Comparison of ENCODE assay signal across 11 cellular contexts in the genomic region with DNA sequence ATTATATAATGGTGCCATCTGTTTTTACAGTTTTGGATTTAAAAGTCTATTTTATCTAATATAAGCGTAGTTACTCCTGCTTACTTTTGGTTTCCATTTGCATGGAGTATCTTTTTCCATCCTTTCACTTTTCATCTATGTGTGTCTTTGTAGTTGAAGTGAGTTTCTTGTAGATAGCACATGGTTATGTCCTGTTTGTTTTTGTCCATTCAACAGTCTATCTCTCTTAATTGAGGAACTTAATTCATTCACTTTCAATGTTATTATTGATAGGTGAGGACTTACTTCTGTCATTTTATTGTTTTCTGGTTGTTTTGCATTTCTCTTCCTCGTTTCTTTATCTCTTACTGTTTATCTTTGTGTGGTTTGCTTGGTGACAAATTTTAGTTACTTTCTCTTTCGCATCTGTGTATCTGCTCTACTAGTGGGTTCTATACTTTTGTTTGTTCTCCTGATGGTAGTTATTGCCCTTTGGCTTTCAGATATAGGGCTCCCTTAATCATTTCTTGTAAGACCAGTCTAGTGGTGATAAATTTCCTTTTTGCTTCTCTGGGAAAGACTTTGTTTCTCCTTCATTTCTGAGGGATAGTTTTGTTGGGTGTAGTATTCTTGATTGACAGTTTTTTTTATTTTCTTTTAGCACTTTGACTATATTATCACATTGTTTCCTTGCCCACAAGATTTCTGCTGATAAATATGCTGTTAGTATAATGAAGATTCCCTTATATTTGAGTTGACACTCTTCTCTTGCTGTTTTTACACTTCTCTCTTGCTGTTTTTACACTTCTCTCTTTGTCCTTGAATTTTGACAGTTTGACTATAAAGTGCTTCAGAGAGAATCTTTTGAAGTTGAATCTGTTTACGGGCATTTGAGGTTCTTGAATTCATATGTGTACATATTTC. TPM values are rescaled to one million over a fixed set of nuclear protein-coding genes. Genes with fewer than 3 reads are reported as not detected.
A peak's percentile ranks its signal among the peaks of the same experiment; 100 is the strongest.
DNase-seq lines count a peak whose midpoint lies in the region; ATAC-seq and TF ChIP-seq lines count a peak whose summit lies in the region.
"Had no signal": no experiment of that assay in that cellular context is flagged by ENCODE, and none has a peak within 500 bp of the region (broad histone marks: within the 10 kb centered on the region; RNA-seq: fewer than 3 reads in every experiment).

No MANE protein-coding gene starts in this region.

- 66% methylated on average over 4 of the region's 4 CpGs for WGBS in prostate gland

- H3K36me3 Mint-ChIP-seq in immature natural killer cell, result no peaks in the 10 kb centered on the region

- no peak for TF ChIP-seq CTCF in breast epithelium (IDR thresholded peaks at IDR 0.05)
- TF ChIP-seq CTCF in prostate gland (IDR thresholded peaks at IDR 0.05), result no peak

- ATAC-seq in GM18519 (IDR thresholded peaks at IDR 0.05; ENCODE audit: low FRiP score, unreplicated experiment) (peak; percentile 92), GM21447 (IDR thresholded peaks at IDR 0.05; ENCODE audit: unreplicated experiment) (peak; percentile 96), HG03354 (IDR thresholded peaks at IDR 0.05; ENCODE audit: poor library complexity, severe bottlenecking, unreplicated experiment) (peak; percentile 97)
- ATAC-seq: psoas muscle had no signal

- peaks cover 37 to 41% of the 10 kb centered on the region in 2 donors for H3K4me1 Mint-ChIP-seq in immature natural killer cell

- intact Hi-C loops in breast epithelium (cut with DNase I; ENCODE audit: low total_unique reads), result no loop called here
- intact Hi-C loops in prostate gland (cut with DNase I), result no loop called here

- peak overlapping the region; percentile 74 to 84 (median 81) for H3K4me3 Mint-ChIP-seq in immature natural killer cell

- peak overlapping the region; percentile 68 to 94 (median 90) for H3K27ac Mint-ChIP-seq in immature natural killer cell

- H3K9me3 ChIP-seq in breast epithelium, result no peaks in the 10 kb centered on the region
- no peaks in the 10 kb centered on the region for H3K9me3 ChIP-seq in prostate gland
- H3K9me3 ChIP-seq: psoas muscle had no signal

- H3K36me3 ChIP-seq in breast epithelium (no peaks in the 10 kb centered on the region), prostate gland (no peaks in the 10 kb centered on the region)

- H3K27ac ChIP-seq in breast epithelium (no peak overlapping the region), prostate gland (no peak overlapping the region)
- H3K27ac ChIP-seq: psoas muscle had no signal

- H3K27me3 ChIP-seq in breast epithelium, result no peaks in the 10 kb centered on the region
- H3K27me3 ChIP-seq in prostate gland (replicated peaks; ENCODE audit: insufficient read depth), result no peaks in the 10 kb centered on the region

- peaks cover 1 to 3% (median 2%) of the 10 kb centered on the region in 3 donors for H3K27me3 Mint-ChIP-seq in immature natural killer cell (ENCODE audit: low read depth in 3 of 3)

- DNase-seq in immature natural killer cell (peak; percentile 66 to 71 (median 68)), breast epithelium (ENCODE audit: low spot score in 2 of 2) (no peak), DMS 273 (lab: John Stamatoyannopoulos, UW; ENCODE audit: unreplicated experiment) (no peak), SW480 (ENCODE audit: low spot score) (no peak), prostate gland (ENCODE audit: low spot score) (no peak)
- DNase-seq: activated CD4-positive, alpha-beta T cell treated with anti-CD3 and anti-CD28 coated beads for 48 hours; GDM1; psoas muscle had no signal

- H3K4me3 ChIP-seq in breast epithelium, result no peak overlapping the region
- H3K4me3 ChIP-seq in prostate gland, result no peak overlapping the region
- H3K4me3 ChIP-seq: psoas muscle had no signal

- H3K4me1 ChIP-seq in breast epithelium, result no peaks in the 10 kb centered on the region
- no peaks in the 10 kb centered on the region for H3K4me1 ChIP-seq in prostate gland (replicated peaks)
- H3K4me1 ChIP-seq: psoas muscle had no signal

- peaks cover 0 to 3% (median 0%) of the 10 kb centered on the region in 6 donors for H3K9me3 Mint-ChIP-seq in immature natural killer cell

- TF ChIP-seq POLR2A in breast epithelium (IDR thresholded peaks at IDR 0.05) (no peak), prostate gland (IDR thresholded peaks at IDR 0.05) (no peak)

RNA-seq across cellular contexts. Expression of a gene that starts 9.0 kb away (rescaled TPM):
- under 1 TPM; 0.39 to 0.85 (median 0.52) TPM for polyA plus RNA-seq in immature natural killer cell
- total RNA-seq in breast epithelium (1 to 10 TPM in 2 of 3 donors, under 1 TPM in 1; 0.32 to 1.5 (median 1.3) TPM), prostate gland (1 to 10 TPM in 1 of 2 donors, under 1 TPM in 1; 0.91 to 1.4 TPM)

RNA-seq across cellular contexts. Expression of a gene that starts 35.5 kb away (rescaled TPM):
- polyA plus RNA-seq in immature natural killer cell, result 10 to 100 TPM in 1 of 3 donors, 1 to 10 TPM in 2; 3.1 to 11.8 (median 3.2) TPM
- 10 to 100 TPM; 14.7 to 26.6 (median 25.3) TPM for total RNA-seq in breast epithelium
- total RNA-seq in prostate gland, result 10 to 100 TPM; 23.5 to 38.1 TPM

RNA-seq across cellular contexts. Expression of a gene that starts 39.3 kb away (rescaled TPM):
- polyA plus RNA-seq in immature natural killer cell, result not detected
- total RNA-seq in breast epithelium, result not detected
- not detected for total RNA-seq in prostate gland
- total RNA-seq: psoas muscle had no signal

RNA-seq across cellular contexts. Expression of a gene that starts 48.7 kb away (rescaled TPM):
- polyA plus RNA-seq in immature natural killer cell, result 10 to 100 TPM; 11.3 to 20.0 (median 13.1) TPM
- total RNA-seq in breast epithelium (10 to 100 TPM; 11.5 to 19.9 (median 16.8) TPM), prostate gland (10 to 100 TPM; 10.3 to 19.0 TPM)

Comparison
In these comparisons a context has a peak if more than half of its experiments do, and no peak if none do; other contexts are left out.
1. DNase-seq: peak in immature natural killer cell (3 of 3); none in breast epithelium (0 of 2), DMS 273 (single experiment), SW480 (single experiment) and prostate gland (single experiment).
2. Peak in every context shown above with its lines, with median percentiles within 50 percentile points of each other: ATAC-seq.